14 cellular contexts compared by ENCODE assay signal in the genomic region with DNA sequence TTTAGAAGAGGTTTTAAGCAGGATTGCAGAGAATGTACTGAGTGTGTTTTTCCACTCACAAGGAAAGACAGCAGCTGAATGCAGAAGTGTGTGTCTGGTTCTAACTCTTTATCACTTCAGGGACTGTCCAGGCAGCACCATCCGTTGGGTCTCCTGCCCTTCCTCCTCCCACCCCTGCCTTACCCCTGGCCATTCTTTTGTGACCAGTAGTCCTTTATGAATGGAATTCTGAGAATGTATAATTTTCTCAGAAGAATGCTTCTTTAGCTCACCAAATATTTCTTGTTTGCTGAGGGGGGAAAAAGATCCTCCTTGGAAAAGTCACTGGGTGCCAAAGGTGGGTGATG.
A peak's percentile ranks its signal among the peaks of the same experiment; 100 is the strongest.
DNase-seq lines count a peak whose midpoint lies in the region; ATAC-seq and TF ChIP-seq lines count a peak whose summit lies in the region.
"Had no signal": no experiment of that assay in that cellular context is flagged by ENCODE, and none has a peak within 500 bp of the region (broad histone marks: within the 10 kb centered on the region; RNA-seq: fewer than 3 reads in every experiment).

No MANE protein-coding gene starts in this region.

- no peaks in the 10 kb centered on the region for H3K27me3 ChIP-seq in ACC112 (ENCODE audit: insufficient read depth, low read length)
- H3K27me3 ChIP-seq in muscle layer of colon (ENCODE audit: control insufficient read depth in 1 of 2, insufficient read depth in 2 of 2, low read length in 2 of 2), result no peaks in the 10 kb centered on the region
- H3K27me3 ChIP-seq: ovary, vagina had no signal

- H3K27ac ChIP-seq in ACC112 (ENCODE audit: low read depth, low read length) (peak overlapping the region; percentile 16; the same call in 1 of the 2 replicates), caudate nucleus (ENCODE audit: low read depth, low read length) (peak overlapping the region; percentile 24), muscle layer of colon (ENCODE audit: low read depth, low read length) (peak overlapping the region; percentile 37)
- H3K27ac ChIP-seq: ovary, vagina had no signal

- no peak overlapping the region for H2AFZ ChIP-seq in ACC112 (ENCODE audit: low read length, unreplicated experiment)

- POLR2A ChIA-PET in activated CD4-positive, alpha-beta T cell treated with anti-CD3 and anti-CD28 coated beads for 36 hours (lab: Charles Lee), result no interaction called here

- no peaks in the 10 kb centered on the region for H3K36me3 ChIP-seq in ACC112 (ENCODE audit: insufficient read depth, low read length)
- no peaks in the 10 kb centered on the region for H3K36me3 ChIP-seq in muscle layer of colon (ENCODE audit: insufficient read depth, low read length)
- H3K36me3 ChIP-seq: ovary, vagina had no signal

- peaks cover 2% of the 10 kb centered on the region; the same call in 1 of the 2 replicates for H3K27me3 Mint-ChIP-seq in HFFc6 (ENCODE audit: insufficient read depth)
- no peaks in the 10 kb centered on the region for H3K27me3 Mint-ChIP-seq in activated CD4-positive, alpha-beta T cell treated with anti-CD3 and anti-CD28 coated beads for 36 hours

- DNase-seq in HFFc6 (peak; percentile 8), caudate nucleus (lab: John Stamatoyannopoulos, UW) (no peak), NCI-H2107 treated with DMSO at 0.1 percent for 48 hours (lab: John Stamatoyannopoulos, UW; ENCODE audit: unreplicated experiment) (no peak), HCEC 1CT (no peak), DMS79 treated with DMSO at 0.1 percent for 48 hours (lab: John Stamatoyannopoulos, UW) (no peak)
- no peak for DNase-seq in activated CD4-positive, alpha-beta T cell treated with anti-CD3 and anti-CD28 coated beads for 36 hours
- DNase-seq: NCI-H524 treated with DMSO at 0.1 percent for 48 hours, ovary had no signal

- TF ChIP-seq CTCF in HFFc6 (IDR thresholded peaks at IDR 0.05), result no peak

- peaks cover 95% of the 10 kb centered on the region for H3K79me2 ChIP-seq in ACC112 (ENCODE audit: control insufficient read depth, insufficient read depth, low read length, unreplicated experiment)

- H3K4me1 ChIP-seq in ACC112 (ENCODE audit: control insufficient read depth, insufficient read depth, low read length, unreplicated experiment) (peaks cover 21% of the 10 kb centered on the region), muscle layer of colon (ENCODE audit: insufficient read depth, low read length) (peaks cover 73% of the 10 kb centered on the region)

- ATAC-seq in activated CD4-positive, alpha-beta T cell treated with anti-CD3 and anti-CD28 coated beads for 36 hours, result no peak

- CTCF ChIA-PET in activated CD4-positive, alpha-beta T cell treated with anti-CD3 and anti-CD28 coated beads for 36 hours (lab: Charles Lee), result interaction anchor here (1.1 to 1.2 kb wide), 4 partner anchors 12 to 55 kb away, joined by 3 read pairs; no protein-coding TSS in a partner anchor

- H3K9me3 Mint-ChIP-seq in HFFc6, result no peaks in the 10 kb centered on the region
- no peaks in the 10 kb centered on the region for H3K9me3 Mint-ChIP-seq in activated CD4-positive, alpha-beta T cell treated with anti-CD3 and anti-CD28 coated beads for 36 hours (ENCODE audit: low read depth)
- H3K9me3 Mint-ChIP-seq: activated T-helper 1 cell treated with anti-CD3 and anti-CD28 coated beads, Interleukin-12 subunit alpha, Interleukin-12 subunit beta, Interleukin-2, Interleukin-4 antibody, amounts not matched to agents 30 ng/mL and 10 ng/mL and 1 ng/mL, durations not matched to agents 14 hours and 24 hours and 36 hours had no signal

- peaks cover 92% of the 10 kb centered on the region for H3K4me1 Mint-ChIP-seq in HFFc6 (ENCODE audit: low read depth)
- H3K4me1 Mint-ChIP-seq in activated CD4-positive, alpha-beta T cell treated with anti-CD3 and anti-CD28 coated beads for 36 hours, result peaks cover 74% of the 10 kb centered on the region

- no peak overlapping the region for H3K4me3 Mint-ChIP-seq in HFFc6
- no peak overlapping the region for H3K4me3 Mint-ChIP-seq in activated CD4-positive, alpha-beta T cell treated with anti-CD3 and anti-CD28 coated beads for 36 hours
- H3K4me3 Mint-ChIP-seq: activated T-helper 1 cell treated with anti-CD3 and anti-CD28 coated beads, Interleukin-12 subunit alpha, Interleukin-12 subunit beta, Interleukin-2, Interleukin-4 antibody, amounts not matched to agents 30 ng/mL and 10 ng/mL and 1 ng/mL, durations not matched to agents 14 hours and 24 hours and 36 hours; B cell had no signal

- H3K4me3 ChIP-seq in ACC112 (ENCODE audit: low read depth, low read length), result peak overlapping the region; percentile 16; the same call in 1 of the 2 replicates
- H3K4me3 ChIP-seq in muscle layer of colon (ENCODE audit: low read depth in 1 of 2, low read length in 2 of 2), result no peak overlapping the region
- H3K4me3 ChIP-seq: lung, ovary, vagina had no signal

- intact Hi-C loops in activated CD4-positive, alpha-beta T cell treated with anti-CD3 and anti-CD28 coated beads for 36 hours (cut with DNase I, micrococcal nuclease), result no loop called here

- no peaks in the 10 kb centered on the region for H3K9me3 ChIP-seq in muscle layer of colon (ENCODE audit: low read length)
- H3K9me3 ChIP-seq: ovary, vagina had no signal

- H3K36me3 Mint-ChIP-seq in HFFc6 (ENCODE audit: low read depth), result peaks cover 8% of the 10 kb centered on the region
- no peaks in the 10 kb centered on the region for H3K36me3 Mint-ChIP-seq in activated CD4-positive, alpha-beta T cell treated with anti-CD3 and anti-CD28 coated beads for 36 hours (ENCODE audit: low read depth)

- H3K27ac Mint-ChIP-seq in HFFc6, result peak overlapping the region; percentile 64
- no peak overlapping the region for H3K27ac Mint-ChIP-seq in activated CD4-positive, alpha-beta T cell treated with anti-CD3 and anti-CD28 coated beads for 36 hours
- H3K27ac Mint-ChIP-seq: activated T-helper 1 cell treated with anti-CD3 and anti-CD28 coated beads, Interleukin-12 subunit alpha, Interleukin-12 subunit beta, Interleukin-2, Interleukin-4 antibody, amounts not matched to agents 30 ng/mL and 10 ng/mL and 1 ng/mL, durations not matched to agents 14 hours and 24 hours and 36 hours; B cell had no signal

- H3K9ac ChIP-seq in muscle layer of colon (ENCODE audit: low read length), result no peak overlapping the region
